ENCODE assay signal across 13 cellular contexts in the genomic region with DNA sequence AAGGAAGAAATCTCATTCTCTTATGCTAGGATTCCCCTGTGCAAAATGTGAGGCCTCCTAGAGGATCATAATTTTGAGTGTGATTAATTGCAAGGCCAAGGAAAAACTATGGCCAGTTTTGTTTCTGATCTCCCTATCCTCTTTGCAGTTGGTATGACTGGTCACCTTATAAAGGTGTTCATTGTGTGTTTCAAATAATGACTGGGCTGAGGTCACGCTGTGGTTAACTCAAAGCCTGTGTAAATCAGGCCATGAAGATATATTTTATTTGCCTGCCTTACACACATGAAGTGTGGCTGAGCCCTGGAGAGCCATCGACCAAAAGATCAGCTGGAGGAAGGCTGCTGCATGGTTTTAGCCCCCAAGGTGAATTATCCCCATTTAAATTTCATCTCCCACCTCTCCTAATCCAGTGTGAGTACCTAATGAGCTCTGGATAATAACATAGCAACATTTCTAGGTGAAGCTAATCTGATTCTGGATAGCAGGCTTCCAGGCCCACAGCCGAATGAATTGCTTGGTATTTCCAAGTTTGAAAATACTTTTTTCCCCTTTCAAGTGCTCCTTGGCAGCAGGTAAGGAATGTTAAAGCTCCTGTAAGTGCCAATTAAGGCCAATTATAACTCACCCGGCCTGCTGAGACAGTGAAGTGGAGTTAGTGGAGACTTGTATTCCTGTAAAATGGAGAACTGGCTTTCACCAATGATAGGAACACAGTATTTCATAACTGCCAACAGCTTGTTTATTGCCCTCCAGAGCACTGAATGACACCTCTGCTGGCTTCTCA. TPM values are rescaled to one million over a fixed set of nuclear protein-coding genes. Genes with fewer than 3 reads are reported as not detected.
A peak's percentile ranks its signal among the peaks of the same experiment; 100 is the strongest.
DNase-seq lines count a peak whose midpoint lies in the region; ATAC-seq and TF ChIP-seq lines count a peak whose summit lies in the region.
"Had no signal": no experiment of that assay in that cellular context is flagged by ENCODE, and none has a peak within 500 bp of the region (broad histone marks: within the 10 kb centered on the region; RNA-seq: fewer than 3 reads in every experiment).

No MANE protein-coding gene starts in this region.

- H3K36me3 Mint-ChIP-seq in MCF 10A (ENCODE audit: insufficient read depth, unreplicated experiment) (peaks cover 12% of the 10 kb centered on the region), endodermal cell (ENCODE audit: low read depth) (no peaks in the 10 kb centered on the region), immature natural killer cell (no peaks in the 10 kb centered on the region)

- no TSS peak for BruUV-seq in MCF 10A (replicated peaks; lab: Mats Ljungman, UMichigan)

- CTCF ChIA-PET in MCF 10A (lab: Yijun Ruan, JAX), result interaction anchor here (0.6 to 15.7 kb wide), 10 partner anchors 11 to 566 kb away, joined by 3 to 359 read pairs (median 6); partner anchors contain the start of gene SCAANT1

- peaks cover 39% of the 10 kb centered on the region for H3K4me1 Mint-ChIP-seq in MCF 10A (ENCODE audit: insufficient read depth, unreplicated experiment)
- H3K4me1 Mint-ChIP-seq in endodermal cell, result peaks cover 68% of the 10 kb centered on the region
- peaks cover 46 to 60% of the 10 kb centered on the region in 2 donors for H3K4me1 Mint-ChIP-seq in immature natural killer cell

- no peak for TF ChIP-seq EP300 in stomach (IDR thresholded peaks at IDR 0.05)

- no peak overlapping the region for H3K4me3 ChIP-seq in breast epithelium
- no peak overlapping the region for H3K4me3 ChIP-seq in endodermal cell (ENCODE audit: low read length)
- H3K4me3 ChIP-seq in stomach, result no peak overlapping the region
- H3K4me3 ChIP-seq: vagina had no signal

- no peaks in the 10 kb centered on the region for H3K27me3 ChIP-seq in breast epithelium
- no peaks in the 10 kb centered on the region for H3K27me3 ChIP-seq in endodermal cell (ENCODE audit: control insufficient read depth, insufficient read depth, low read length, poor library complexity, severe bottlenecking)
- no peaks in the 10 kb centered on the region for H3K27me3 ChIP-seq in stomach
- H3K27me3 ChIP-seq: vagina had no signal

- TF ChIP-seq CTCF in breast epithelium (IDR thresholded peaks at IDR 0.05) (no peak), MCF 10A (IDR thresholded peaks at IDR 0.05; ENCODE audit: unreplicated experiment) (no peak), endodermal cell (conservative IDR thresholded peaks at IDR 0.05) (no peak), stomach (IDR thresholded peaks at IDR 0.05) (no peak)

- H3K9me3 ChIP-seq in breast epithelium (no peaks in the 10 kb centered on the region), endodermal cell (ENCODE audit: control insufficient read depth, low read length) (no peaks in the 10 kb centered on the region), stomach (no peaks in the 10 kb centered on the region)
- H3K9me3 ChIP-seq: vagina had no signal

- H3K4me3 Mint-ChIP-seq in MCF 10A (ENCODE audit: unreplicated experiment) (no peak overlapping the region), endodermal cell (no peak overlapping the region), immature natural killer cell (no peak overlapping the region)

- H3K27ac Mint-ChIP-seq in MCF 10A (ENCODE audit: low read depth, unreplicated experiment) (no peak overlapping the region), endodermal cell (peak overlapping the region; percentile 37), immature natural killer cell (peak overlapping the region in 1 of 6 donors; percentile 16)

- peak overlapping the region; percentile 70 to 79 for H3K27ac ChIP-seq in breast epithelium
- H3K27ac ChIP-seq in endodermal cell (ENCODE audit: low read depth, low read length), result no peak overlapping the region
- H3K27ac ChIP-seq in stomach, result peak overlapping the region; percentile 51 to 66 (median 57)
- H3K27ac ChIP-seq: vagina had no signal

- POLR2A ChIA-PET in MCF 10A (lab: Yijun Ruan, JAX), result interaction anchor here (1.3 to 13.2 kb wide), 2 partner anchors 12 to 26 kb away, joined by 4 to 283 read pairs; no protein-coding TSS in a partner anchor

- H3K27me3 Mint-ChIP-seq in MCF 10A (ENCODE audit: insufficient read depth, unreplicated experiment) (no peaks in the 10 kb centered on the region), endodermal cell (ENCODE audit: insufficient read depth) (no peaks in the 10 kb centered on the region), immature natural killer cell (ENCODE audit: low read depth in 3 of 3) (peaks cover 9 to 10% (median 9%) of the 10 kb centered on the region in 3 donors)

- TF ChIP-seq POLR2A in breast epithelium (IDR thresholded peaks at IDR 0.05) (no peak), stomach (IDR thresholded peaks at IDR 0.05) (no peak)

- ATAC-seq in GM19035 (IDR thresholded peaks at IDR 0.05; ENCODE audit: unreplicated experiment), result no peak

- DNase-seq in breast epithelium (ENCODE audit: low spot score in 2 of 2) (no peak), MCF 10A (ENCODE audit: unreplicated experiment) (no peak), NCI-H524 (lab: John Stamatoyannopoulos, UW) (peak; percentile 95 to 99), endodermal cell (no peak), stomach (no peak), NCI-H146 (lab: John Stamatoyannopoulos, UW) (no peak), immature natural killer cell (no peak)
- DNase-seq: NCI-H446 had no signal

- H3K36me3 ChIP-seq in breast epithelium (no peaks in the 10 kb centered on the region), endodermal cell (ENCODE audit: control insufficient read depth, insufficient read depth, low read length) (peaks cover 3% of the 10 kb centered on the region), stomach (no peaks in the 10 kb centered on the region)
- H3K36me3 ChIP-seq: vagina had no signal

- H3K9me3 Mint-ChIP-seq in MCF 10A (ENCODE audit: unreplicated experiment), result no peaks in the 10 kb centered on the region
- H3K9me3 Mint-ChIP-seq in endodermal cell, result no peaks in the 10 kb centered on the region
- H3K9me3 Mint-ChIP-seq in immature natural killer cell, result no peaks in the 10 kb centered on the region

- intact Hi-C loops in breast epithelium (cut with DNase I; ENCODE audit: low total_unique reads) (no loop called here), MCF 10A (cut with micrococcal nuclease) (loop anchor here (5.0 kb wide), 1 partner anchor 52 kb away; the partner anchor contains the start of gene SCAANT1), stomach (cut with DNase I; ENCODE audit: low total_unique reads) (no loop called here)

- WGBS in endodermal cell (ENCODE audit: insufficient coverage in 1 of 2, insufficient read length in 1 of 2), 2 experiments, result 63 to 90% methylated on average over 2 to 4 of the region's 4 CpGs
- 27 to 54% (median 47%) methylated on average over 4 of the region's 4 CpGs for whole genome bisulfite sequencing in stomach, 5 donors

- H3K9ac ChIP-seq in endodermal cell (ENCODE audit: extremely low read depth, low read length, poor library complexity, severe bottlenecking), result no peak overlapping the region

- H3K4me1 ChIP-seq in breast epithelium, result peaks cover 0 to 22% of the 10 kb centered on the region in 2 donors
- peaks cover 52% of the 10 kb centered on the region for H3K4me1 ChIP-seq in endodermal cell (ENCODE audit: control insufficient read depth, insufficient read depth, low read length)
- H3K4me1 ChIP-seq in stomach, result peaks cover 37 to 90% (median 74%) of the 10 kb centered on the region in 4 donors

RNA-seq across cellular contexts. Expression of gene SCAANT1, which starts 52.3 kb away (rescaled TPM):
- total RNA-seq in breast epithelium, result not detected
- total RNA-seq in MCF 10A (2022), result not detected in 2 replicates
- total RNA-seq in endodermal cell, result not detected
- not detected for polyA plus RNA-seq in endodermal cell (2013, experiment 1 of 2)
- not detected for polyA plus RNA-seq in endodermal cell (2013, experiment 2 of 2)
- not detected for total RNA-seq in stomach
- not detected for polyA plus RNA-seq in stomach
- 1 to 10 TPM in 1 of 3 donors, not detected in 2; 6.3 TPM for polyA plus RNA-seq in immature natural killer cell
- total RNA-seq: HT1080, osteocyte, vagina had no signal
- polyA plus RNA-seq: adipose tissue had no signal

RNA-seq across cellular contexts. Expression of gene PSMD6, which starts 58.8 kb away (rescaled TPM):
- total RNA-seq in breast epithelium (10 to 100 TPM; 60.9 to 74.7 (median 69.8) TPM), MCF 10A (2022) (62.7 and 66.0 TPM in 2 replicates), endodermal cell (100 to 1,000 TPM in 1 of 2 donors, 10 to 100 TPM in 1; 99.7 to 109 TPM), stomach (10 to 100 TPM; 15.8 to 98.5 (median 57.4) TPM)
- polyA plus RNA-seq in endodermal cell (2013, experiment 1 of 2), result 115 TPM
- 104 TPM for polyA plus RNA-seq in endodermal cell (2013, experiment 2 of 2)
- polyA plus RNA-seq in stomach (10 to 100 TPM; 53.4 to 66.9 (median 53.6) TPM), immature natural killer cell (100 to 1,000 TPM in 2 of 3 donors, 10 to 100 TPM in 1; 92.3 to 161 (median 124) TPM)

Comparison
In these comparisons a context has a peak if more than half of its experiments do, and no peak if none do; other contexts are left out.
1. DNase-seq: peak in NCI-H524 (2 of 2); none in breast epithelium (0 of 2), MCF 10A (single experiment), endodermal cell (single experiment), stomach (single experiment), NCI-H146 (single experiment) and immature natural killer cell (0 of 3).